ENCODE assay signal across 2 cellular contexts in the genomic region with DNA sequence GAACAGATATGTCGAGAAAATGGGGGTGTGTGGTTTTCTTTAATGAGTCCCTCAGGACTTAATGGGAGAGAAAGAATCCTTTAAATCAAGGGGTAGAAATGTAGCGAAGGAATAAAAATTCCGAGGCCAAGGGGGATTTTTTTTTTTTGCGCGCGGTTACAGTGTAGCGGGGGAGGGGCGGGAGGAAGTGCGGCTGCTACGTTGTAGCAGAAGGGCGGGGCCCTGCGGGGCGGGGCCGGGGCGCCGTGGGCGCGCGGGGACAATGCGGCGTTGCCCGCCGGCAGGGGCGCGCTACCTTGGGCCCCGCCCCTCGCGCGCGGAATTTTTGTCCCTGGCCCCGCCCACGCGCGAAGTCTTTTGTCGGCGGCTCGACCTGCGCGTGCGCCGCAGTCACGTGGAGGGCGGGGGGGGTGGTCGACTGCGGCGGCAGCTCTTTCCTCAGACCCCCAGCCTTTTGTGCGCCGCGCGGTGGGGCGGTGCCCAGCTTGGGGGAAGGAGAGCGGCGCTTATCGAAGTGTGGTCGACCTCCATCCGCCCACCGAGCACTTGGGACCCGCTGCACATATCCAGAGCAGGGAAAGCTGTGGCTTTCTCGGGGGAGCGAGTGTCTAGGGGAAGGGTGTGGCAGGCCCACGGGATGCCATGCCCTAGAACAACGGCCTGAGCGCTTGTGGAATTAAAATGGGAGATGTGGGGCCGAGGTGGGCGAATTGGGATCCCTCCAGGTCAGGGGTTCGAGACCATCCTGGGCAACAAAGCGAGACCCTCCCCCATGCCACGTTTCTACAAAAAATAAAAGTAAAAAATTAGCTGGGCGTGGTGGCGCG.
TF ChIP-seq lines count a peak whose summit lies in the region.

No MANE protein-coding gene starts in this region.

TF ChIP-seq in HEK293, 187 proteins besides CTCF, POLR2A, EP300 and RAD21 (continued from another document and continues in another):
- TF ChIP-seq, protein P1, sequence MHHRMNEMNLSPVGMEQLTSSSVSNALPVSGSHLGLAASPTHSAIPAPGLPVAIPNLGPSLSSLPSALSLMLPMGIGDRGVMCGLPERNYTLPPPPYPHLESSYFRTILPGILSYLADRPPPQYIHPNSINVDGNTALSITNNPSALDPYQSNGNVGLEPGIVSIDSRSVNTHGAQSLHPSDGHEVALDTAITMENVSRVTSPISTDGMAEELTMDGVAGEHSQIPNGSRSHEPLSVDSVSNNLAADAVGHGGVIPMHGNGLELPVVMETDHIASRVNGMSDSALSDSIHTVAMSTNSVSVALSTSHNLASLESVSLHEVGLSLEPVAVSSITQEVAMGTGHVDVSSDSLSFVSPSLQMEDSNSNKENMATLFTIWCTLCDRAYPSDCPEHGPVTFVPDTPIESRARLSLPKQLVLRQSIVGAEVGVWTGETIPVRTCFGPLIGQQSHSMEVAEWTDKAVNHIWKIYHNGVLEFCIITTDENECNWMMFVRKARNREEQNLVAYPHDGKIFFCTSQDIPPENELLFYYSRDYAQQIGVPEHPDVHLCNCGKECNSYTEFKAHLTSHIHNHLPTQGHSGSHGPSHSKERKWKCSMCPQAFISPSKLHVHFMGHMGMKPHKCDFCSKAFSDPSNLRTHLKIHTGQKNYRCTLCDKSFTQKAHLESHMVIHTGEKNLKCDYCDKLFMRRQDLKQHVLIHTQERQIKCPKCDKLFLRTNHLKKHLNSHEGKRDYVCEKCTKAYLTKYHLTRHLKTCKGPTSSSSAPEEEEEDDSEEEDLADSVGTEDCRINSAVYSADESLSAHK (tag by site-specific recombination; IDR thresholded peaks at IDR 0.05), result no peak
- TF ChIP-seq, protein P2, sequence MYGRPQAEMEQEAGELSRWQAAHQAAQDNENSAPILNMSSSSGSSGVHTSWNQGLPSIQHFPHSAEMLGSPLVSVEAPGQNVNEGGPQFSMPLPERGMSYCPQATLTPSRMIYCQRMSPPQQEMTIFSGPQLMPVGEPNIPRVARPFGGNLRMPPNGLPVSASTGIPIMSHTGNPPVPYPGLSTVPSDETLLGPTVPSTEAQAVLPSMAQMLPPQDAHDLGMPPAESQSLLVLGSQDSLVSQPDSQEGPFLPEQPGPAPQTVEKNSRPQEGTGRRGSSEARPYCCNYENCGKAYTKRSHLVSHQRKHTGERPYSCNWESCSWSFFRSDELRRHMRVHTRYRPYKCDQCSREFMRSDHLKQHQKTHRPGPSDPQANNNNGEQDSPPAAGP (tag by site-specific recombination; IDR thresholded peaks at IDR 0.05), result peak; percentile 2; the same call in 1 of the 2 replicates
- TF ChIP-seq ZFP3 (tag by site-specific recombination; IDR thresholded peaks at IDR 0.05; ENCODE audit: low read depth) (no peak), ZNF626 (tag by site-specific recombination; IDR thresholded peaks at IDR 0.05) (no peak), ZNF23 (tag by site-specific recombination; IDR thresholded peaks at IDR 0.05; ENCODE audit: borderline replicate concordance) (no peak), HOXA7 (CRISPR knock-in tag; IDR thresholded peaks at IDR 0.05; ENCODE audit: borderline replicate concordance) (no peak), ZNF549 (tag by site-specific recombination; IDR thresholded peaks at IDR 0.05) (no peak), ZNF514 (tag by site-specific recombination; IDR thresholded peaks at IDR 0.05) (no peak), ZNF211 (tag by site-specific recombination; IDR thresholded peaks at IDR 0.05; ENCODE audit: low read depth) (no peak), ZEB2 (tag by site-specific recombination; IDR thresholded peaks at IDR 0.05) (peak; percentile 61), ZNF548 (tag by site-specific recombination; IDR thresholded peaks at IDR 0.05) (no peak), ZNF202 (tag by site-specific recombination; IDR thresholded peaks at IDR 0.05; ENCODE audit: borderline replicate concordance) (no peak), ZNF19 (tag by site-specific recombination; IDR thresholded peaks at IDR 0.05; ENCODE audit: low read depth) (no peak), ZNF837 (tag by site-specific recombination; IDR thresholded peaks at IDR 0.05) (no peak), ZSCAN16 (tag by site-specific recombination; IDR thresholded peaks at IDR 0.05) (no peak), ZNF701 (tag by site-specific recombination; IDR thresholded peaks at IDR 0.05) (no peak), ZNF114 (tag by site-specific recombination; IDR thresholded peaks at IDR 0.05) (no peak), ZNF521 (tag by site-specific recombination; IDR thresholded peaks at IDR 0.05) (no peak), ZNF146 (tag by site-specific recombination; IDR thresholded peaks at IDR 0.05) (no peak), ZSCAN23 (tag by site-specific recombination; IDR thresholded peaks at IDR 0.05) (no peak)
- TF ChIP-seq, protein P3, sequence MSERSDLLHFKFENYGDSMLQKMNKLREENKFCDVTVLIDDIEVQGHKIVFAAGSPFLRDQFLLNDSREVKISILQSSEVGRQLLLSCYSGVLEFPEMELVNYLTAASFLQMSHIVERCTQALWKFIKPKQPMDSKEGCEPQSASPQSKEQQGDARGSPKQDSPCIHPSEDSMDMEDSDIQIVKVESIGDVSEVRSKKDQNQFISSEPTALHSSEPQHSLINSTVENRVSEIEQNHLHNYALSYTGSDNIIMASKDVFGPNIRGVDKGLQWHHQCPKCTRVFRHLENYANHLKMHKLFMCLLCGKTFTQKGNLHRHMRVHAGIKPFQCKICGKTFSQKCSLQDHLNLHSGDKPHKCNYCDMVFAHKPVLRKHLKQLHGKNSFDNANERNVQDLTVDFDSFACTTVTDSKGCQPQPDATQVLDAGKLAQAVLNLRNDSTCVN (tag by site-specific recombination; optimal IDR thresholded peaks at IDR 0.05), result peak; percentile 84
- TF ChIP-seq, protein P4, sequence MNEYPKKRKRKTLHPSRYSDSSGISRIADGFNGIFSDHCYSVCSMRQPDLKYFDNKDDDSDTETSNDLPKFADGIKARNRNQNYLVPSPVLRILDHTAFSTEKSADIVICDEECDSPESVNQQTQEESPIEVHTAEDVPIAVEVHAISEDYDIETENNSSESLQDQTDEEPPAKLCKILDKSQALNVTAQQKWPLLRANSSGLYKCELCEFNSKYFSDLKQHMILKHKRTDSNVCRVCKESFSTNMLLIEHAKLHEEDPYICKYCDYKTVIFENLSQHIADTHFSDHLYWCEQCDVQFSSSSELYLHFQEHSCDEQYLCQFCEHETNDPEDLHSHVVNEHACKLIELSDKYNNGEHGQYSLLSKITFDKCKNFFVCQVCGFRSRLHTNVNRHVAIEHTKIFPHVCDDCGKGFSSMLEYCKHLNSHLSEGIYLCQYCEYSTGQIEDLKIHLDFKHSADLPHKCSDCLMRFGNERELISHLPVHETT (tag by site-specific recombination; IDR thresholded peaks at IDR 0.05), result no peak; the same call in 1 of the 2 replicates
- TF ChIP-seq, protein P5, sequence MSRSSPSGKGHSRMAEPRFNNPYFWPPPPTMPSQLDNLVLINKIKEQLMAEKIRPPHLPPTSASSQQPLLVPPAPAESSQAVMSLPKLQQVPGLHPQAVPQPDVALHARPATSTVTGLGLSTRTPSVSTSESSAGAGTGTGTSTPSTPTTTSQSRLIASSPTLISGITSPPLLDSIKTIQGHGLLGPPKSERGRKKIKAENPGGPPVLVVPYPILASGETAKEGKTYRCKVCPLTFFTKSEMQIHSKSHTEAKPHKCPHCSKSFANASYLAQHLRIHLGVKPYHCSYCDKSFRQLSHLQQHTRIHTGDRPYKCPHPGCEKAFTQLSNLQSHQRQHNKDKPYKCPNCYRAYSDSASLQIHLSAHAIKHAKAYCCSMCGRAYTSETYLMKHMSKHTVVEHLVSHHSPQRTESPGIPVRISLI (tag by site-specific recombination; IDR thresholded peaks at IDR 0.05), result peak; percentile 75; the same call in 1 of the 2 replicates

TF ChIP-seq in K562, 482 proteins besides CTCF, POLR2A, EP300 and RAD21 (continued from another document and continues in another):
- TF ChIP-seq, protein P6, sequence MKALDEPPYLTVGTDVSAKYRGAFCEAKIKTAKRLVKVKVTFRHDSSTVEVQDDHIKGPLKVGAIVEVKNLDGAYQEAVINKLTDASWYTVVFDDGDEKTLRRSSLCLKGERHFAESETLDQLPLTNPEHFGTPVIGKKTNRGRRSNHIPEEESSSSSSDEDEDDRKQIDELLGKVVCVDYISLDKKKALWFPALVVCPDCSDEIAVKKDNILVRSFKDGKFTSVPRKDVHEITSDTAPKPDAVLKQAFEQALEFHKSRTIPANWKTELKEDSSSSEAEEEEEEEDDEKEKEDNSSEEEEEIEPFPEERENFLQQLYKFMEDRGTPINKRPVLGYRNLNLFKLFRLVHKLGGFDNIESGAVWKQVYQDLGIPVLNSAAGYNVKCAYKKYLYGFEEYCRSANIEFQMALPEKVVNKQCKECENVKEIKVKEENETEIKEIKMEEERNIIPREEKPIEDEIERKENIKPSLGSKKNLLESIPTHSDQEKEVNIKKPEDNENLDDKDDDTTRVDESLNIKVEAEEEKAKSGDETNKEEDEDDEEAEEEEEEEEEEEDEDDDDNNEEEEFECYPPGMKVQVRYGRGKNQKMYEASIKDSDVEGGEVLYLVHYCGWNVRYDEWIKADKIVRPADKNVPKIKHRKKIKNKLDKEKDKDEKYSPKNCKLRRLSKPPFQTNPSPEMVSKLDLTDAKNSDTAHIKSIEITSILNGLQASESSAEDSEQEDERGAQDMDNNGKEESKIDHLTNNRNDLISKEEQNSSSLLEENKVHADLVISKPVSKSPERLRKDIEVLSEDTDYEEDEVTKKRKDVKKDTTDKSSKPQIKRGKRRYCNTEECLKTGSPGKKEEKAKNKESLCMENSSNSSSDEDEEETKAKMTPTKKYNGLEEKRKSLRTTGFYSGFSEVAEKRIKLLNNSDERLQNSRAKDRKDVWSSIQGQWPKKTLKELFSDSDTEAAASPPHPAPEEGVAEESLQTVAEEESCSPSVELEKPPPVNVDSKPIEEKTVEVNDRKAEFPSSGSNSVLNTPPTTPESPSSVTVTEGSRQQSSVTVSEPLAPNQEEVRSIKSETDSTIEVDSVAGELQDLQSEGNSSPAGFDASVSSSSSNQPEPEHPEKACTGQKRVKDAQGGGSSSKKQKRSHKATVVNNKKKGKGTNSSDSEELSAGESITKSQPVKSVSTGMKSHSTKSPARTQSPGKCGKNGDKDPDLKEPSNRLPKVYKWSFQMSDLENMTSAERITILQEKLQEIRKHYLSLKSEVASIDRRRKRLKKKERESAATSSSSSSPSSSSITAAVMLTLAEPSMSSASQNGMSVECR (CRISPR knock-in tag; IDR thresholded peaks at IDR 0.05), result peak; percentile 94
- peak; percentile 97 for TF ChIP-seq SAFB (IDR thresholded peaks at IDR 0.05; ENCODE audit: borderline replicate concordance, low read depth, low read length)
- TF ChIP-seq, protein P7, sequence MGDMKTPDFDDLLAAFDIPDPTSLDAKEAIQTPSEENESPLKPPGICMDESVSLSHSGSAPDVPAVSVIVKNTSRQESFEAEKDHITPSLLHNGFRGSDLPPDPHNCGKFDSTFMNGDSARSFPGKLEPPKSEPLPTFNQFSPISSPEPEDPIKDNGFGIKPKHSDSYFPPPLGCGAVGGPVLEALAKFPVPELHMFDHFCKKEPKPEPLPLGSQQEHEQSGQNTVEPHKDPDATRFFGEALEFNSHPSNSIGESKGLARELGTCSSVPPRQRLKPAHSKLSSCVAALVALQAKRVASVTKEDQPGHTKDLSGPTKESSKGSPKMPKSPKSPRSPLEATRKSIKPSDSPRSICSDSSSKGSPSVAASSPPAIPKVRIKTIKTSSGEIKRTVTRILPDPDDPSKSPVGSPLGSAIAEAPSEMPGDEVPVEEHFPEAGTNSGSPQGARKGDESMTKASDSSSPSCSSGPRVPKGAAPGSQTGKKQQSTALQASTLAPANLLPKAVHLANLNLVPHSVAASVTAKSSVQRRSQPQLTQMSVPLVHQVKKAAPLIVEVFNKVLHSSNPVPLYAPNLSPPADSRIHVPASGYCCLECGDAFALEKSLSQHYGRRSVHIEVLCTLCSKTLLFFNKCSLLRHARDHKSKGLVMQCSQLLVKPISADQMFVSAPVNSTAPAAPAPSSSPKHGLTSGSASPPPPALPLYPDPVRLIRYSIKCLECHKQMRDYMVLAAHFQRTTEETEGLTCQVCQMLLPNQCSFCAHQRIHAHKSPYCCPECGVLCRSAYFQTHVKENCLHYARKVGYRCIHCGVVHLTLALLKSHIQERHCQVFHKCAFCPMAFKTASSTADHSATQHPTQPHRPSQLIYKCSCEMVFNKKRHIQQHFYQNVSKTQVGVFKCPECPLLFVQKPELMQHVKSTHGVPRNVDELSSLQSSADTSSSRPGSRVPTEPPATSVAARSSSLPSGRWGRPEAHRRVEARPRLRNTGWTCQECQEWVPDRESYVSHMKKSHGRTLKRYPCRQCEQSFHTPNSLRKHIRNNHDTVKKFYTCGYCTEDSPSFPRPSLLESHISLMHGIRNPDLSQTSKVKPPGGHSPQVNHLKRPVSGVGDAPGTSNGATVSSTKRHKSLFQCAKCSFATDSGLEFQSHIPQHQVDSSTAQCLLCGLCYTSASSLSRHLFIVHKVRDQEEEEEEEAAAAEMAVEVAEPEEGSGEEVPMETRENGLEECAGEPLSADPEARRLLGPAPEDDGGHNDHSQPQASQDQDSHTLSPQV (IDR thresholded peaks at IDR 0.05), result no peak; the same call in 1 of the 2 replicates
- peak; percentile 94 for TF ChIP-seq ZNF384 (IDR thresholded peaks at IDR 0.05; ENCODE audit: low read depth, low read length)
- TF ChIP-seq, protein P8, sequence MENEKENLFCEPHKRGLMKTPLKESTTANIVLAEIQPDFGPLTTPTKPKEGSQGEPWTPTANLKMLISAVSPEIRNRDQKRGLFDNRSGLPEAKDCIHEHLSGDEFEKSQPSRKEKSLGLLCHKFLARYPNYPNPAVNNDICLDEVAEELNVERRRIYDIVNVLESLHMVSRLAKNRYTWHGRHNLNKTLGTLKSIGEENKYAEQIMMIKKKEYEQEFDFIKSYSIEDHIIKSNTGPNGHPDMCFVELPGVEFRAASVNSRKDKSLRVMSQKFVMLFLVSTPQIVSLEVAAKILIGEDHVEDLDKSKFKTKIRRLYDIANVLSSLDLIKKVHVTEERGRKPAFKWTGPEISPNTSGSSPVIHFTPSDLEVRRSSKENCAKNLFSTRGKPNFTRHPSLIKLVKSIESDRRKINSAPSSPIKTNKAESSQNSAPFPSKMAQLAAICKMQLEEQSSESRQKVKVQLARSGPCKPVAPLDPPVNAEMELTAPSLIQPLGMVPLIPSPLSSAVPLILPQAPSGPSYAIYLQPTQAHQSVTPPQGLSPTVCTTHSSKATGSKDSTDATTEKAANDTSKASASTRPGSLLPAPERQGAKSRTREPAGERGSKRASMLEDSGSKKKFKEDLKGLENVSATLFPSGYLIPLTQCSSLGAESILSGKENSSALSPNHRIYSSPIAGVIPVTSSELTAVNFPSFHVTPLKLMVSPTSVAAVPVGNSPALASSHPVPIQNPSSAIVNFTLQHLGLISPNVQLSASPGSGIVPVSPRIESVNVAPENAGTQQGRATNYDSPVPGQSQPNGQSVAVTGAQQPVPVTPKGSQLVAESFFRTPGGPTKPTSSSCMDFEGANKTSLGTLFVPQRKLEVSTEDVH (IDR thresholded peaks at IDR 0.05; ENCODE audit: low read depth, partially characterized antibody), result peak; percentile 66
- TF ChIP-seq PTBP1 (IDR thresholded peaks at IDR 0.05; ENCODE audit: low read depth, low read length), result 0 out of 2 replicates have a peak, but pooled peaks have one; percentile 26
- TF ChIP-seq PHF8 (IDR thresholded peaks at IDR 0.05; ENCODE audit: borderline replicate concordance, low read length), result peak; percentile 23; the same call in 1 of the 2 replicates
- TF ChIP-seq SAP30 (IDR thresholded peaks at IDR 0.05; ENCODE audit: borderline replicate concordance, insufficient read depth, low read depth, low read length, poor library complexity, severe bottlenecking), result peak; percentile 94
- no peak for TF ChIP-seq SETDB1 (IDR thresholded peaks at IDR 0.05; ENCODE audit: low read length)
